Comparison of ENCODE assay signal across 12 cellular contexts in the genomic region with DNA sequence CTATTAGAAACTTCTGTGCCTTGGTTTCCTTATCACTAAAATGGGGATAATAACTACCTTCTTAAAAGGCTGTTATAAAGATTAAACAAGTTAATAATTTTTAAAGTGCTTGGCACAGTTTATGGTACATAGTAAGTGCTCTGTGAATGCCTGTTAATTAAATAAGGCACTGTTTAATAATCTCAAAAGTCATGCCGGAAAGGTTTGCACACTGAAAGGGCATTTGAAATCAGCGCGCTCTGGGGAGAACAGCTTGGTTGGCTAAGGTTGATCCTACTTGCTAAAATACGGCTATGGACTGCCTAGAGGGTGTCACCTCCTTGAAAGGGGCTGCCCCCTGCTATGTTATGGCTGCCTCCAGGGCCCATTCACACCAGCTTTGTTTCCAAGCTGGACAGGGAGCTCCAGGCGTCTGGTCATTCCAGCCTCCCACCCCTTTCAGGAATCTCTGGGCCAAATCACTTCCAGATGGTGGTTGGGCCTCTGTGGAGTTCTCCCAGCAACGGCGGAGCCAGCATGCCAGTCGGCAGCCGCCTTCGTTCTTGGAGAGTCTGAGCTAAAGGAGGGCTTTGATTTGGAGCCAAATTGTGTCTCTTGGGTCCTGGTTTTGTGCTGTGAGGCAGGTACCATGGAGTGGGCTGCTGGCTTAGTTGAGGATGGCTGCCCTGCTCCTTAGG. TPM values are rescaled to one million over a fixed set of nuclear protein-coding genes. Genes with fewer than 3 reads are reported as not detected.
DNase-seq lines count a peak whose midpoint lies in the region; ATAC-seq and TF ChIP-seq lines count a peak whose summit lies in the region.
"Had no signal": no experiment of that assay in that cellular context is flagged by ENCODE, and none has a peak within 500 bp of the region (broad histone marks: within the 10 kb centered on the region; RNA-seq: fewer than 3 reads in every experiment).

No MANE protein-coding gene starts in this region.

- DNase-seq in HCEC 1CT (peak; percentile 33), iris pigment epithelial cell (ENCODE audit: low read depth) (peak; percentile 84), stromal cell of bone marrow (ENCODE audit: low read depth) (peak; percentile 92), foreskin keratinocyte (no peak), NCI-H1105 (lab: John Stamatoyannopoulos, UW) (no peak)
- DNase-seq: NCI-H2029 treated with DMSO at 0.1 percent for 48 hours had no signal

- H3K36me3 Mint-ChIP-seq in brain: peaks cover 4% of the 10 kb centered on the region
- H3K36me3 Mint-ChIP-seq: stimulated activated memory B cell treated with anti-CD40 and anti-IgM and Interleukin-4, amounts not matched to agents 10 μg/mL and 1 μg/mL and 100 μg/mL, for 72 hours had no signal

- H3K27me3 Mint-ChIP-seq in brain: no peaks in the 10 kb centered on the region
- H3K27me3 Mint-ChIP-seq: stimulated activated memory B cell treated with anti-CD40 and anti-IgM and Interleukin-4, amounts not matched to agents 10 μg/mL and 1 μg/mL and 100 μg/mL, for 72 hours had no signal

- H3K27me3 ChIP-seq in foreskin keratinocyte: no peaks in the 10 kb centered on the region

- peak overlapping the region in 3 of 5 experiments; percentile 16 to 63 (median 47) for H3K4me3 Mint-ChIP-seq in brain
- H3K4me3 Mint-ChIP-seq: dendritic cell treated with granulocyte-macrophage colony-stimulating factor and Interleukin-4, amounts not matched to agents 40 ng/mL and 50 ng/mL, for 4 days; stimulated activated memory B cell treated with anti-CD40 and anti-IgM and Interleukin-4, amounts not matched to agents 10 μg/mL and 1 μg/mL and 100 μg/mL, for 72 hours had no signal

- peak overlapping the region in 2 of 5 experiments; percentile 58 to 60 for H3K27ac Mint-ChIP-seq in brain
- H3K27ac Mint-ChIP-seq: dendritic cell treated with granulocyte-macrophage colony-stimulating factor and Interleukin-4, amounts not matched to agents 40 ng/mL and 50 ng/mL, for 4 days had no signal

- H3K4me1 Mint-ChIP-seq in brain: peaks cover 71% of the 10 kb centered on the region

- H3K9me3 Mint-ChIP-seq in brain: no peaks in the 10 kb centered on the region
- H3K9me3 Mint-ChIP-seq: dendritic cell treated with granulocyte-macrophage colony-stimulating factor and Interleukin-4, amounts not matched to agents 40 ng/mL and 50 ng/mL, for 4 days; stimulated activated memory B cell treated with anti-CD40 and anti-IgM and Interleukin-4, amounts not matched to agents 10 μg/mL and 1 μg/mL and 100 μg/mL, for 72 hours had no signal

- no peak overlapping the region for H3K27ac ChIP-seq in foreskin keratinocyte
- H3K27ac ChIP-seq: neutrophil had no signal

- ATAC-seq in foreskin keratinocyte: no peak
- ATAC-seq in HG02840 (IDR thresholded peaks at IDR 0.05; ENCODE audit: low FRiP score, unreplicated experiment): no peak
- ATAC-seq in GM21526 (IDR thresholded peaks at IDR 0.05; ENCODE audit: low FRiP score, unreplicated experiment): no peak
- ATAC-seq: stimulated activated memory B cell treated with anti-CD40 and anti-IgM and Interleukin-4, amounts not matched to agents 10 μg/mL and 1 μg/mL and 100 μg/mL, for 72 hours had no signal

- peaks cover 45% of the 10 kb centered on the region for H3K4me1 ChIP-seq in foreskin keratinocyte

- TF ChIP-seq CTCF in brain (conservative IDR thresholded peaks at IDR 0.05): no peak
- TF ChIP-seq CTCF in foreskin keratinocyte (conservative IDR thresholded peaks at IDR 0.05): no peak

RNA-seq across cellular contexts. Expression of gene FLNB, which starts 5.9 kb away (rescaled TPM):
- polyA plus RNA-seq in brain (ENCODE audit: insufficient read depth, low read depth, low replicate concordance): 27.6 TPM
- total RNA-seq in foreskin keratinocyte: 399 and 593 TPM in 2 replicates
- polyA plus RNA-seq in foreskin keratinocyte: 317 and 485 TPM in 2 replicates

Comparison
In these comparisons a context has a peak if more than half of its experiments do, and no peak if none do; other contexts are left out.
1. DNase-seq: peak in HCEC 1CT (single experiment), iris pigment epithelial cell (single experiment) and stromal cell of bone marrow (single experiment); none in foreskin keratinocyte (0 of 2) and NCI-H1105 (single experiment).
2. RNA of gene FLNB, which starts 5.9 kb away (polyA plus RNA-seq): 317 to 485 TPM in foreskin keratinocyte; 27.6 TPM in brain (single experiment); every median in the first group is over 10 times any median in the second.